20 cellular contexts compared by ENCODE assay signal in genomic region chr14:56813143-56813551, GRCh38.
"Had no signal": no experiment of that assay in that cellular context is flagged by ENCODE, and none has a peak within 500 bp of the region (broad histone marks: within the 10 kb centered on the region; RNA-seq: fewer than 3 reads in every experiment).

No MANE protein-coding gene starts in this region.

- DNase-seq: activated CD4-positive, alpha-beta T cell treated with anti-CD3 and anti-CD28 coated beads, Interleukin-2, amount 50 U/mL, for 48 hours; activated CD4-positive, CD25-positive, alpha-beta regulatory T cell treated with anti-CD3 and anti-CD28 coated beads, Interleukin-2, amount 50 U/mL, for 72 hours; activated CD8-positive, alpha-beta memory T cell treated with anti-CD3 and anti-CD28 coated beads, Interleukin-2, amount 10 ng/mL, durations not matched to agents 7 days and 5 days; activated naive CD4-positive, alpha-beta T cell treated with anti-CD3 and anti-CD28 coated beads, Interleukin-2, amount 50 U/mL, for 16 hours; activated T-cell treated with anti-CD3 and anti-CD28 coated beads, Interleukin-2, amount 50 U/mL, for 1 hour; caudate nucleus; effector CD4-positive, alpha-beta T cell; esophagus squamous epithelium; hippocampal formation; kidney glomerular epithelial cell; mesendoderm; stomach; T-cell; T-helper 9 cell; testis; upper lobe of left lung had no signal

- H3K27me3 ChIP-seq: testis had no signal

- H3K9me3 ChIP-seq: prostate gland, testis had no signal

- H3K4me3 ChIP-seq: coronary artery, esophagus squamous epithelium, prostate gland, stomach, testis, upper lobe of left lung had no signal

- H3K4me1 ChIP-seq: prostate gland had no signal

- H3K27ac ChIP-seq: coronary artery, esophagus squamous epithelium, prostate gland, stomach, testis, upper lobe of left lung had no signal

- ATAC-seq: activated CD8-positive, alpha-beta memory T cell treated with anti-CD3 and anti-CD28 coated beads, Interleukin-2, amount 10 ng/mL, durations not matched to agents 7 days and 5 days; natural killer cell treated with Interleukin-12 subunit alpha and Interleukin-12 subunit beta and Interleukin-15 and Interleukin-18, amount 100 ng/mL, for 72 hours; sciatic nerve; T-cell had no signal

- H3K36me3 ChIP-seq: esophagus squamous epithelium, prostate gland, stomach, upper lobe of left lung had no signal
